Comparison of ENCODE assay signal across 8 cellular contexts in the genomic region with DNA sequence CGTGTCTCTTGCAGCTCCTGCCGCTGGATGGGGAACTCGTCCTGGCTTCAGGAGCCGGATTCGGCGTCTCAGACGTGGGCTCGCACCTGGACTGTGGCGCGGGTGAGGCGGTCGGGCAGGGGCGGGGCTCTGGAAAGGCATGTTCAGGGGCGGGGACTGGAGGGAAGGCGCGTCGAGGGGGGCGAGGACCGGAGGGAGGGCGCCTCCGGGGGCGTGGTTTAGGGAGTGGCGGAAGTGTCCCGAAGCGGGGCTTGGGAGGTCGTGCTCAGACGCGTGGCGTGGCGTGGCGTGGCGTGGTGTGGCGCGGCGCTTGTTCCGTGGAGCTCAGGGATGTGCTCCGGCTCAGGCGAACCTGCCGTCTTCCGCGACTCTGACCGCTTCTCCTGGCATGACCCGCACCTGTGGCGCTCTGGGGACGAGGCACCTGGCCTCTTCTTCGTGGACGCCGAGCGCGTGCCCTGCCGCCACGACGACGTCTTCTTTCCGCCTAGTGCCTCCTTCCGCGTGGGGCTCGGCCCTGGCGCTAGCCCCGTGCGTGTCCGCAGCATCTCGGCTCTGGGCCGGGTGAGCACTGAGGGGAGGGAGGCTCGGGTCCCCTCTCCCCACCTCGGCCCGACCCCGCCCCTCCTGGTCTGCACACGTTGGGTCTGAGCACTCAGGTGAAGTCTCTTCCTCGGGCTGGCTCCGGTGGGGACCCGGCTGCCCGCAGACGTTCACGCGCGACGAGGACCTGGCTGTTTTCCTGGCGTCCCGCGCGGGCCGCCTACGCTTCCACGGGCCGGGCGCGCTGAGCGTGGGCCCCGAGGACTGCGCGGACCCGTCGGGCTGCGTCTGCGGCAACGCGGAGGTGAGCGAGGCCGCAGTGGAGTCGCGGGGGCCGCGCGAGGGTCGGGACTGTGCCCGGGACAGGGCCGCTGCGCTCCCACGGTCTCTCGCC. TPM values are rescaled to one million over a fixed set of nuclear protein-coding genes. Genes with fewer than 3 reads are reported as not detected.
DNase-seq lines count a peak whose midpoint lies in the region; ATAC-seq and TF ChIP-seq lines count a peak whose summit lies in the region.

No MANE protein-coding gene starts in this region.

- CTCF ChIA-PET in WTC11 (lab: Charles Lee) = interaction anchor here (0.9 to 1.5 kb wide), 3 partner anchors 11 to 155 kb away, joined by 3 to 4 read pairs (median 3); no protein-coding TSS in a partner anchor

- peaks cover 11% of the 10 kb centered on the region for H3K4me1 Mint-ChIP-seq in WTC11
- peaks cover 6% of the 10 kb centered on the region for H3K4me1 Mint-ChIP-seq in chondrocyte (ENCODE audit: low read depth)
- peaks cover 2% of the 10 kb centered on the region for H3K4me1 Mint-ChIP-seq in mesothelial cell of epicardium

- peak; percentile 64 for ATAC-seq in WTC11

- H3K27ac Mint-ChIP-seq in WTC11 (no peak overlapping the region), chondrocyte (ENCODE audit: unreplicated experiment) (no peak overlapping the region), mesothelial cell of epicardium (no peak overlapping the region)

- TF ChIP-seq CTCF in WTC11 (IDR thresholded peaks at IDR 0.05) (no peak), chondrocyte (IDR thresholded peaks at IDR 0.05) (no peak), mesothelial cell of epicardium (IDR thresholded peaks at IDR 0.05; ENCODE audit: unreplicated experiment) (no peak)

- H3K36me3 Mint-ChIP-seq in WTC11 (peaks cover 3% of the 10 kb centered on the region), chondrocyte (ENCODE audit: low read depth) (peaks cover 12% of the 10 kb centered on the region), mesothelial cell of epicardium (peaks cover 2% of the 10 kb centered on the region)

- no peaks in the 10 kb centered on the region for H3K9me3 Mint-ChIP-seq in WTC11
- no peaks in the 10 kb centered on the region for H3K9me3 Mint-ChIP-seq in chondrocyte (ENCODE audit: low read depth)
- H3K9me3 Mint-ChIP-seq in mesothelial cell of epicardium = no peaks in the 10 kb centered on the region

- peaks cover 50% of the 10 kb centered on the region for H3K27me3 Mint-ChIP-seq in WTC11 (ENCODE audit: low read depth)
- H3K27me3 Mint-ChIP-seq in chondrocyte (ENCODE audit: low read depth) = no peaks in the 10 kb centered on the region
- peaks cover 44% of the 10 kb centered on the region for H3K27me3 Mint-ChIP-seq in mesothelial cell of epicardium (ENCODE audit: low read depth)

- POLR2A ChIA-PET in WTC11 (lab: Charles Lee) = no interaction called here

- H3K4me3 Mint-ChIP-seq in WTC11 = peak overlapping the region; percentile 69
- peak overlapping the region; percentile 53 for H3K4me3 Mint-ChIP-seq in chondrocyte (ENCODE audit: unreplicated experiment)
- H3K4me3 Mint-ChIP-seq in mesothelial cell of epicardium = peak overlapping the region; percentile 64

- DNase-seq in NK-92 (lab: John Stamatoyannopoulos, UW; ENCODE audit: unreplicated experiment) (peak; percentile 9), Kasumi-1 (lab: John Stamatoyannopoulos, UW) (peak; percentile 72 to 76), WTC11 (ENCODE audit: low spot score) (peak; percentile 88), chondrocyte (ENCODE audit: low spot score) (no peak), mesothelial cell of epicardium (ENCODE audit: low spot score in 2 of 2, unreplicated experiment in 2 of 2) (peak; percentile 72 to 82), midbrain (lab: John Stamatoyannopoulos, UW) (no peak)
- DNase-seq in NK-92 treated with Interleukin-12 subunit alpha and Interleukin-12 subunit beta, amount 100 ng/mL, for 24 hours (lab: John Stamatoyannopoulos, UW) = no peak
- DNase-seq in stimulated activated CD8-positive, alpha-beta memory T cell treated with anti-CD3 and anti-CD28 coated beads, Interleukin-4, amount 100 ng/mL, for 24 hours (ENCODE audit: low read depth) = peak; percentile 64

TF ChIP-seq in WTC11, 78 proteins besides CTCF, POLR2A, EP300 and RAD21 (continues in another document):
- TF ChIP-seq EMX1 (CRISPR knock-in tag; IDR thresholded peaks at IDR 0.05) = no peak
- peak; percentile 20; the same call in 1 of the 2 replicates for TF ChIP-seq ZBTB21 (CRISPR knock-in tag; IDR thresholded peaks at IDR 0.05; ENCODE audit: borderline replicate concordance)
- TF ChIP-seq ZNF138 (CRISPR knock-in tag; conservative IDR thresholded peaks at IDR 0.05) = no peak
- TF ChIP-seq CBFB (CRISPR knock-in tag; IDR thresholded peaks at IDR 0.05; ENCODE audit: low read depth) = 0 out of 2 replicates have a peak, but pooled peaks have one; percentile 84
- TF ChIP-seq GRHL2 (CRISPR knock-in tag; IDR thresholded peaks at IDR 0.05; ENCODE audit: insufficient replicate concordance, severe bottlenecking) = no peak
- TF ChIP-seq NR1H2 (CRISPR knock-in tag; IDR thresholded peaks at IDR 0.05) = no peak
- TF ChIP-seq CREM (CRISPR knock-in tag; IDR thresholded peaks at IDR 0.05) = 0 out of 2 replicates have a peak, but pooled peaks have one; percentile 42
- TF ChIP-seq ESRRA (CRISPR knock-in tag; IDR thresholded peaks at IDR 0.05; ENCODE audit: borderline replicate concordance) = peak; percentile 57; the same call in 1 of the 2 replicates
- TF ChIP-seq, protein P1, sequence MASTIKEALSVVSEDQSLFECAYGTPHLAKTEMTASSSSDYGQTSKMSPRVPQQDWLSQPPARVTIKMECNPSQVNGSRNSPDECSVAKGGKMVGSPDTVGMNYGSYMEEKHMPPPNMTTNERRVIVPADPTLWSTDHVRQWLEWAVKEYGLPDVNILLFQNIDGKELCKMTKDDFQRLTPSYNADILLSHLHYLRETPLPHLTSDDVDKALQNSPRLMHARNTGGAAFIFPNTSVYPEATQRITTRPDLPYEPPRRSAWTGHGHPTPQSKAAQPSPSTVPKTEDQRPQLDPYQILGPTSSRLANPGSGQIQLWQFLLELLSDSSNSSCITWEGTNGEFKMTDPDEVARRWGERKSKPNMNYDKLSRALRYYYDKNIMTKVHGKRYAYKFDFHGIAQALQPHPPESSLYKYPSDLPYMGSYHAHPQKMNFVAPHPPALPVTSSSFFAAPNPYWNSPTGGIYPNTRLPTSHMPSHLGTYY (CRISPR knock-in tag; IDR thresholded peaks at IDR 0.05) = no peak
- TF ChIP-seq ZNF671 (CRISPR knock-in tag; IDR thresholded peaks at IDR 0.05) = no peak
- peak; percentile 83 for TF ChIP-seq FOXK1 (CRISPR knock-in tag; IDR thresholded peaks at IDR 0.05)
- no peak for TF ChIP-seq E2F1 (CRISPR knock-in tag; IDR thresholded peaks at IDR 0.05)
- no peak for TF ChIP-seq ZNF416 (CRISPR knock-in tag; IDR thresholded peaks at IDR 0.05)
- no peak for TF ChIP-seq RORB (CRISPR knock-in tag; IDR thresholded peaks at IDR 0.05)
- TF ChIP-seq NR2C2 (CRISPR knock-in tag; IDR thresholded peaks at IDR 0.05) = no peak
- TF ChIP-seq, protein P2, sequence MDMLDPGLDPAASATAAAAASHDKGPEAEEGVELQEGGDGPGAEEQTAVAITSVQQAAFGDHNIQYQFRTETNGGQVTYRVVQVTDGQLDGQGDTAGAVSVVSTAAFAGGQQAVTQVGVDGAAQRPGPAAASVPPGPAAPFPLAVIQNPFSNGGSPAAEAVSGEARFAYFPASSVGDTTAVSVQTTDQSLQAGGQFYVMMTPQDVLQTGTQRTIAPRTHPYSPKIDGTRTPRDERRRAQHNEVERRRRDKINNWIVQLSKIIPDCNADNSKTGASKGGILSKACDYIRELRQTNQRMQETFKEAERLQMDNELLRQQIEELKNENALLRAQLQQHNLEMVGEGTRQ (CRISPR knock-in tag; IDR thresholded peaks at IDR 0.05) = no peak
- TF ChIP-seq FOXP1 (CRISPR knock-in tag; IDR thresholded peaks at IDR 0.05; ENCODE audit: borderline replicate concordance) = peak; percentile 67; the same call in 1 of the 2 replicates
- TF ChIP-seq ZNF423 (CRISPR knock-in tag; IDR thresholded peaks at IDR 0.05) = no peak
- TF ChIP-seq ELF4 (CRISPR knock-in tag; IDR thresholded peaks at IDR 0.05; ENCODE audit: low read depth) = no peak
- TF ChIP-seq, protein P3, sequence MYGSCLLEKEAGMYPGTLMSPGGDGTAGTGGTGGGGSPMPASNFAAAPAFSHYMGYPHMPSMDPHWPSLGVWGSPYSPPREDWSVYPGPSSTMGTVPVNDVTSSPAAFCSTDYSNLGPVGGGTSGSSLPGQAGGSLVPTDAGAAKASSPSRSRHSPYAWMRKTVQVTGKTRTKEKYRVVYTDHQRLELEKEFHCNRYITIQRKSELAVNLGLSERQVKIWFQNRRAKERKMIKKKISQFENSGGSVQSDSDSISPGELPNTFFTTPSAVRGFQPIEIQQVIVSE (CRISPR knock-in tag; IDR thresholded peaks at IDR 0.05; ENCODE audit: borderline replicate concordance) = no peak
- 0 out of 2 replicates have a peak, but pooled peaks have one; percentile 2 for TF ChIP-seq CREB1 (CRISPR knock-in tag; IDR thresholded peaks at IDR 0.05)
- no peak for TF ChIP-seq SMAD3 (CRISPR knock-in tag; IDR thresholded peaks at IDR 0.05; ENCODE audit: borderline replicate concordance)
- 0 out of 2 replicates have a peak, but pooled peaks have one; percentile 83 for TF ChIP-seq KAT7 (CRISPR knock-in tag; IDR thresholded peaks at IDR 0.05; ENCODE audit: borderline replicate concordance)
- TF ChIP-seq GABPB1 (CRISPR knock-in tag; IDR thresholded peaks at IDR 0.05) = no peak
- peak; percentile 68; the same call in 1 of the 2 replicates for TF ChIP-seq E2F4 (CRISPR knock-in tag; IDR thresholded peaks at IDR 0.05; ENCODE audit: borderline replicate concordance, low read depth)
- peak; percentile 59; the same call in 1 of the 2 replicates for TF ChIP-seq MYBL2 (CRISPR knock-in tag; IDR thresholded peaks at IDR 0.05)

RNA-seq across cellular contexts. Expression of gene AMN, which starts 6.2 kb away (rescaled TPM):
- total RNA-seq in WTC11 (2021) = 2.4 to 3.0 TPM (median 2.8 TPM) in 3 replicates
- total RNA-seq in chondrocyte = 0.30 to 0.38 TPM in 2 of 3 replicates, not detected in the other
- total RNA-seq in mesothelial cell of epicardium = 2.5 to 3.5 TPM (median 2.7 TPM) in 3 replicates

Comparison
In these comparisons a context has a peak if more than half of its experiments do, and no peak if none do; other contexts are left out.
1. DNase-seq: peak in NK-92 (single experiment), Kasumi-1 (2 of 2), WTC11 (single experiment), mesothelial cell of epicardium (2 of 2) and stimulated activated CD8-positive, alpha-beta memory T cell treated with anti-CD3 and anti-CD28 coated beads, Interleukin-4, amount 100 ng/mL, for 24 hours (single experiment); none in NK-92 treated with Interleukin-12 subunit alpha and Interleukin-12 subunit beta, amount 100 ng/mL, for 24 hours (single experiment), chondrocyte (single experiment) and midbrain (single experiment).
2. Peak in every context shown above with its lines, with median percentiles within 50 percentile points of each other: H3K4me3 Mint-ChIP-seq.